ENCODE assay signal across 8 cellular contexts in the genomic region with DNA sequence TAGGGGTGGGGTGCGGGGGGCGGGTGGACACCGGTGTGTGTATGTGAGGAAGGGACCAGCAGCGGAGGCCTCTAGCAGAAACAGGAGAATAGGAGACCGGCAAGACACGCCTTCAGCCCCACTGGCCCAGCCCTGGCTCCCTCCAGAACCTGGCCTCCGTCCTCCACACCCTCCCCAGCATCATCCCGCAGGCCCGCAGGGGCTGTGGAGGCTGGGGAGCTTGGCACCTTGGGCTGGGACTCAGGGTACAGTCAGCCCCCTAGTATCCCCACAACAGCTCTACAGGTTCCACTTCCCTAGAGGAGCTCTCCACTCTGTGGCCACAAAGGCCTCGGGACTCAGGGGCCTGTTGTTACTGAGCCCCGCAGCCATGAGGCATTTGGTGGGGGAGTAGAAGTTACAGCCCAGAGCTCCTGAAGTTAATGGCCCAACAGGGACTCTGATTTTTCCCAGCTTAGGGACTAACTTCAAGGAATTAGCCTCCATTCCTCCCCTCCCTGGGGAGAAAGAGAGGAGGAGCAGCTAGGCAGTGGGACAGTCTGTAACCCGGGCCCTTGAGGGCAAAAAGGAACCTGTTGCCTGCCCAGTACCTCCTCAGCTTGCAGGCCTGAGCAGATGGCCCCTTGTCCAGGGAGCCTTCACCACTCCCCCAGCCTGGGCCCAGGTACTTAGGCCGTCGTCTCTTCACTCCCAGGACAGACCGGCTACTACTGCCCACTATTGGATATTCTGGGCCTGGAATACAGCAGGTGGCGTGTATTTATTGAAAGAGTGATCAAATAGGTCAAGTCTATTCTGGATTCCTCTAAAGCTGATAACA. TPM values are rescaled to one million over a fixed set of nuclear protein-coding genes. Genes with fewer than 3 reads are reported as not detected.
DNase-seq lines count a peak whose midpoint lies in the region; ATAC-seq, FAIRE-seq and TF ChIP-seq lines count a peak whose summit lies in the region.

No MANE protein-coding gene starts in this region.

- H3K9me3 Mint-ChIP-seq in natural killer cell treated with Interleukin-12 subunit alpha and Interleukin-12 subunit beta and Interleukin-15 and Interleukin-18, amount 100 ng/mL, for 72 hours: no peaks in the 10 kb centered on the region

- no peak for FAIRE-seq in GM19239 (lab: Jason Lieb, UNC)

- no peaks in the 10 kb centered on the region for H3K27me3 ChIP-seq in OCI-LY3 (ENCODE audit: low read depth, low read length)
- H3K27me3 ChIP-seq in effector memory CD4-positive, alpha-beta T cell (replicated peaks; ENCODE audit: control insufficient read depth, insufficient read depth, low read length, poor library complexity, severe bottlenecking): no peaks in the 10 kb centered on the region

- H3K79me2 ChIP-seq in OCI-LY3 (ENCODE audit: low read length): no peaks in the 10 kb centered on the region

- peak overlapping the region; percentile 77 to 87 for H3K27ac Mint-ChIP-seq in natural killer cell treated with Interleukin-12 subunit alpha and Interleukin-12 subunit beta and Interleukin-15 and Interleukin-18, amount 100 ng/mL, for 72 hours

- no peaks in the 10 kb centered on the region for H3K27me3 Mint-ChIP-seq in natural killer cell treated with Interleukin-12 subunit alpha and Interleukin-12 subunit beta and Interleukin-15 and Interleukin-18, amount 100 ng/mL, for 72 hours

- no peaks in the 10 kb centered on the region for H4K20me1 ChIP-seq in OCI-LY3 (ENCODE audit: insufficient read depth, low read length)

- H3K4me1 ChIP-seq in OCI-LY3 (ENCODE audit: low read length): peaks cover 38% of the 10 kb centered on the region
- peaks cover 16% of the 10 kb centered on the region for H3K4me1 ChIP-seq in effector memory CD4-positive, alpha-beta T cell (ENCODE audit: control insufficient read depth, insufficient read depth, low read length, poor library complexity, severe bottlenecking)

- peak; percentile 36 for DNase-seq in NCI-H2171 treated with DMSO at 0.1 percent for 48 hours (lab: John Stamatoyannopoulos, UW)
- no peak for DNase-seq in NCI-H2171 (lab: John Stamatoyannopoulos, UW)
- no peak for DNase-seq in effector memory CD4-positive, alpha-beta T cell
- DNase-seq in natural killer cell treated with Interleukin-12 subunit alpha and Interleukin-12 subunit beta and Interleukin-15 and Interleukin-18, amount 100 ng/mL, for 72 hours (ENCODE audit: low spot score): peak; percentile 20
- DNase-seq in GM19239 (ENCODE audit: insufficient read length, low spot score): no peak
- no peak for DNase-seq in dermis blood vessel endothelial cell

- peak overlapping the region; percentile 64; the same call in 1 of the 2 replicates for H2AFZ ChIP-seq in OCI-LY3 (ENCODE audit: low read depth, low read length)

- peak overlapping the region; percentile 62 for H3K27ac ChIP-seq in OCI-LY3 (ENCODE audit: low read length)
- peak overlapping the region; percentile 72 for H3K27ac ChIP-seq in effector memory CD4-positive, alpha-beta T cell (ENCODE audit: insufficient read depth, low read length, poor library complexity, severe bottlenecking)

- peak overlapping the region; percentile 85 for H3K9ac ChIP-seq in OCI-LY3 (ENCODE audit: low read length)

- no peak for TF ChIP-seq CTCF in OCI-LY3 (IDR thresholded peaks at IDR 0.05; ENCODE audit: low read depth, low read length)

- peak overlapping the region; percentile 78 for H3K4me3 ChIP-seq in OCI-LY3 (ENCODE audit: low read length)
- H3K4me3 ChIP-seq in effector memory CD4-positive, alpha-beta T cell (ENCODE audit: insufficient read depth, low read depth, low read length, poor library complexity, severe bottlenecking): peak overlapping the region; percentile 47

- no peaks in the 10 kb centered on the region for H3K36me3 ChIP-seq in OCI-LY3 (replicated peaks; ENCODE audit: low read depth, low read length)
- no peaks in the 10 kb centered on the region for H3K36me3 ChIP-seq in effector memory CD4-positive, alpha-beta T cell (ENCODE audit: control insufficient read depth, insufficient read depth, low read length)

- H3K36me3 Mint-ChIP-seq in natural killer cell treated with Interleukin-12 subunit alpha and Interleukin-12 subunit beta and Interleukin-15 and Interleukin-18, amount 100 ng/mL, for 72 hours: no peaks in the 10 kb centered on the region

- peak overlapping the region; percentile 84 for H3K4me3 Mint-ChIP-seq in natural killer cell treated with Interleukin-12 subunit alpha and Interleukin-12 subunit beta and Interleukin-15 and Interleukin-18, amount 100 ng/mL, for 72 hours

- no peak for ATAC-seq in natural killer cell treated with Interleukin-12 subunit alpha and Interleukin-12 subunit beta and Interleukin-15 and Interleukin-18, amount 100 ng/mL, for 72 hours
- ATAC-seq in HG03095 (IDR thresholded peaks at IDR 0.05; ENCODE audit: unreplicated experiment): no peak

- H3K4me2 ChIP-seq in OCI-LY3 (ENCODE audit: low read length): peak overlapping the region; percentile 96

- no peaks in the 10 kb centered on the region for H3K9me3 ChIP-seq in OCI-LY3 (ENCODE audit: insufficient read depth, low read length)
- H3K9me3 ChIP-seq in effector memory CD4-positive, alpha-beta T cell (ENCODE audit: control insufficient read depth, low read length): no peaks in the 10 kb centered on the region

- H3K4me1 Mint-ChIP-seq in natural killer cell treated with Interleukin-12 subunit alpha and Interleukin-12 subunit beta and Interleukin-15 and Interleukin-18, amount 100 ng/mL, for 72 hours (ENCODE audit: low read depth in 2 of 2): peaks cover 7 to 8% of the 10 kb centered on the region in 2 donors

RNA-seq across cellular contexts. Expression of gene SH2D6, which starts 20.0 kb away (rescaled TPM):
- under 1 TPM; 0.24 to 0.81 TPM for total RNA-seq in natural killer cell treated with Interleukin-12 subunit alpha and Interleukin-12 subunit beta and Interleukin-15 and Interleukin-18, amount 100 ng/mL, for 72 hours
- total RNA-seq in dermis blood vessel endothelial cell: not detected in 2 replicates

RNA-seq across cellular contexts. Expression of gene CAPG, which starts 28.3 kb away (rescaled TPM):
- 10 to 100 TPM in 1 of 2 donors, 1 to 10 TPM in 1; 8.4 to 12.9 TPM for total RNA-seq in natural killer cell treated with Interleukin-12 subunit alpha and Interleukin-12 subunit beta and Interleukin-15 and Interleukin-18, amount 100 ng/mL, for 72 hours
- total RNA-seq in dermis blood vessel endothelial cell: 46.1 and 56.3 TPM in 2 replicates

Comparison
In these comparisons a context has a peak if more than half of its experiments do, and no peak if none do; other contexts are left out.
1. DNase-seq: peak in NCI-H2171 treated with DMSO at 0.1 percent for 48 hours (single experiment) and natural killer cell treated with Interleukin-12 subunit alpha and Interleukin-12 subunit beta and Interleukin-15 and Interleukin-18, amount 100 ng/mL, for 72 hours (single experiment); none in NCI-H2171 (single experiment), effector memory CD4-positive, alpha-beta T cell (0 of 3), GM19239 (single experiment) and dermis blood vessel endothelial cell (single experiment).